Comparison of ENCODE assay signal across 8 cellular contexts in genomic region chr16:67672739-67673662, GRCh38. TPM values are rescaled to one million over a fixed set of nuclear protein-coding genes. Genes with fewer than 3 reads are reported as not detected.
DNase-seq lines count a peak whose midpoint lies in the region; ATAC-seq, FAIRE-seq and TF ChIP-seq lines count a peak whose summit lies in the region.

No MANE protein-coding gene starts in this region.

- peaks cover 7% of the 10 kb centered on the region for H4K20me1 ChIP-seq in astrocyte (ENCODE audit: insufficient read depth, low read length)

- H2AFZ ChIP-seq in astrocyte (ENCODE audit: low read depth, low read length) = no peak overlapping the region

- H3K4me3 Mint-ChIP-seq in CD4-positive, alpha-beta memory T cell = no peak overlapping the region
- H3K4me3 Mint-ChIP-seq in astrocyte (ENCODE audit: unreplicated experiment) = no peak overlapping the region
- H3K4me3 Mint-ChIP-seq in activated T-helper 1 cell treated with anti-CD3 and anti-CD28 coated beads, Interleukin-12 subunit alpha, Interleukin-12 subunit beta, Interleukin-2, Interleukin-4 antibody, amounts not matched to agents 30 ng/mL and 10 ng/mL and 1 ng/mL, durations not matched to agents 14 hours and 24 hours and 36 hours = no peak overlapping the region

- CTCF ChIA-PET in CD4-positive, alpha-beta memory T cell (lab: Charles Lee; ENCODE audit: partially characterized antibody) = interaction anchor here (0.6 to 10.4 kb wide), 25 partner anchors 9 to 262 kb away, joined by 3 to 143 read pairs (median 5); partner anchors contain the start of genes ACD, CTRL, EDC4 and GFOD2

- peak; percentile 40 to 60 (median 53) for DNase-seq in CD4-positive, alpha-beta memory T cell
- DNase-seq in HCEC 1CT = peak; percentile 61
- DNase-seq in RWPE2 (ENCODE audit: low spot score) = no peak
- DNase-seq in astrocyte (ENCODE audit: low read depth) = peak; percentile 47
- peak; percentile 69 for DNase-seq in left ventricle myocardium superior
- DNase-seq in activated T-helper 1 cell treated with anti-CD3 and anti-CD28 coated beads, Interleukin-12 subunit alpha, Interleukin-12 subunit beta, Interleukin-2, Interleukin-4 antibody, amounts not matched to agents 30 ng/mL and 10 ng/mL and 1 ng/mL, durations not matched to agents 14 hours and 24 hours and 36 hours (ENCODE audit: low spot score) = no peak

- H3K4me1 ChIP-seq in CD4-positive, alpha-beta memory T cell (ENCODE audit: insufficient read depth, low read length) = peaks cover 5% of the 10 kb centered on the region
- H3K4me1 ChIP-seq in RWPE2 (ENCODE audit: insufficient read depth, poor library complexity, severe bottlenecking) = peaks cover 5% of the 10 kb centered on the region
- peaks cover 9% of the 10 kb centered on the region for H3K4me1 ChIP-seq in astrocyte (ENCODE audit: insufficient read depth, low read length)
- peaks cover 4% of the 10 kb centered on the region for H3K4me1 ChIP-seq in rectal smooth muscle tissue (ENCODE audit: control insufficient read depth, insufficient read depth, low read length)

- H3K27me3 Mint-ChIP-seq in CD4-positive, alpha-beta memory T cell = no peaks in the 10 kb centered on the region
- no peaks in the 10 kb centered on the region for H3K27me3 Mint-ChIP-seq in astrocyte (ENCODE audit: low read depth, unreplicated experiment)
- no peaks in the 10 kb centered on the region for H3K27me3 Mint-ChIP-seq in activated T-helper 1 cell treated with anti-CD3 and anti-CD28 coated beads, Interleukin-12 subunit alpha, Interleukin-12 subunit beta, Interleukin-2, Interleukin-4 antibody, amounts not matched to agents 30 ng/mL and 10 ng/mL and 1 ng/mL, durations not matched to agents 14 hours and 24 hours and 36 hours (ENCODE audit: insufficient read depth)

- no peak for FAIRE-seq in astrocyte (lab: Jason Lieb, UNC)

- H3K36me3 Mint-ChIP-seq in CD4-positive, alpha-beta memory T cell = peaks cover 0 to 8% of the 10 kb centered on the region in 2 donors
- H3K36me3 Mint-ChIP-seq in astrocyte (ENCODE audit: low read depth, unreplicated experiment) = peaks cover 11% of the 10 kb centered on the region
- H3K36me3 Mint-ChIP-seq in activated T-helper 1 cell treated with anti-CD3 and anti-CD28 coated beads, Interleukin-12 subunit alpha, Interleukin-12 subunit beta, Interleukin-2, Interleukin-4 antibody, amounts not matched to agents 30 ng/mL and 10 ng/mL and 1 ng/mL, durations not matched to agents 14 hours and 24 hours and 36 hours (ENCODE audit: low read depth) = no peaks in the 10 kb centered on the region

- no peak for ATAC-seq in RWPE2 (ENCODE audit: low read depth)
- peak; percentile 52 for ATAC-seq in left ventricle myocardium superior
- ATAC-seq in HG02642 (IDR thresholded peaks at IDR 0.05; ENCODE audit: poor library complexity, unreplicated experiment) = no peak

- H3K9me3 Mint-ChIP-seq in CD4-positive, alpha-beta memory T cell = no peaks in the 10 kb centered on the region
- H3K9me3 Mint-ChIP-seq in astrocyte (ENCODE audit: unreplicated experiment) = no peaks in the 10 kb centered on the region
- no peaks in the 10 kb centered on the region for H3K9me3 Mint-ChIP-seq in activated T-helper 1 cell treated with anti-CD3 and anti-CD28 coated beads, Interleukin-12 subunit alpha, Interleukin-12 subunit beta, Interleukin-2, Interleukin-4 antibody, amounts not matched to agents 30 ng/mL and 10 ng/mL and 1 ng/mL, durations not matched to agents 14 hours and 24 hours and 36 hours

- H3K9ac ChIP-seq in astrocyte (ENCODE audit: low read length) = no peak overlapping the region
- H3K9ac ChIP-seq in rectal smooth muscle tissue (ENCODE audit: low read length) = no peak overlapping the region

- H3K27me3 ChIP-seq in CD4-positive, alpha-beta memory T cell (ENCODE audit: insufficient read depth, low read length) = no peaks in the 10 kb centered on the region
- H3K27me3 ChIP-seq in RWPE2 (ENCODE audit: insufficient read depth, poor library complexity, severe bottlenecking) (no peaks in the 10 kb centered on the region), astrocyte (ENCODE audit: insufficient read depth, low read length) (no peaks in the 10 kb centered on the region), rectal smooth muscle tissue (ENCODE audit: control insufficient read depth, insufficient read depth, low read length) (no peaks in the 10 kb centered on the region)

- peaks cover 4 to 21% (median 9%) of the 10 kb centered on the region in 4 donors for H3K4me1 Mint-ChIP-seq in CD4-positive, alpha-beta memory T cell
- no peaks in the 10 kb centered on the region for H3K4me1 Mint-ChIP-seq in astrocyte (ENCODE audit: low read depth, unreplicated experiment)
- no peaks in the 10 kb centered on the region for H3K4me1 Mint-ChIP-seq in activated T-helper 1 cell treated with anti-CD3 and anti-CD28 coated beads, Interleukin-12 subunit alpha, Interleukin-12 subunit beta, Interleukin-2, Interleukin-4 antibody, amounts not matched to agents 30 ng/mL and 10 ng/mL and 1 ng/mL, durations not matched to agents 14 hours and 24 hours and 36 hours (ENCODE audit: low read depth)

- H3K4me2 ChIP-seq in astrocyte (ENCODE audit: low read length) = no peak overlapping the region

- intact Hi-C loops in CD4-positive, alpha-beta memory T cell (cut with micrococcal nuclease) = loop anchor here (2.0 kb wide), 1 partner anchor 64 kb away; no protein-coding TSS in a partner anchor
- intact Hi-C loops in left ventricle myocardium superior (cut with micrococcal nuclease) = no loop called here
- intact Hi-C loops in activated T-helper 1 cell treated with anti-CD3 and anti-CD28 coated beads, Interleukin-12 subunit alpha, Interleukin-12 subunit beta, Interleukin-2, Interleukin-4 antibody, amounts not matched to agents 30 ng/mL and 10 ng/mL and 1 ng/mL, durations not matched to agents 14 hours and 24 hours and 36 hours (cut with micrococcal nuclease) = loop anchor here (1.0 to 2.0 kb wide), 2 partner anchors 143 to 256 kb away; no protein-coding TSS in a partner anchor

- peak overlapping the region in 6 of 7 donors; percentile 30 to 77 (median 36) for H3K27ac Mint-ChIP-seq in CD4-positive, alpha-beta memory T cell
- H3K27ac Mint-ChIP-seq in astrocyte (ENCODE audit: unreplicated experiment) = no peak overlapping the region
- H3K27ac Mint-ChIP-seq in activated T-helper 1 cell treated with anti-CD3 and anti-CD28 coated beads, Interleukin-12 subunit alpha, Interleukin-12 subunit beta, Interleukin-2, Interleukin-4 antibody, amounts not matched to agents 30 ng/mL and 10 ng/mL and 1 ng/mL, durations not matched to agents 14 hours and 24 hours and 36 hours = no peak overlapping the region

- H3K4me3 ChIP-seq in CD4-positive, alpha-beta memory T cell (ENCODE audit: low read length in 2 of 2) = no peak overlapping the region
- H3K4me3 ChIP-seq in RWPE2 (ENCODE audit: severe bottlenecking) = no peak overlapping the region
- no peak overlapping the region for H3K4me3 ChIP-seq in astrocyte (ENCODE audit: insufficient read depth, low read depth, low read length)
- H3K4me3 ChIP-seq in rectal smooth muscle tissue (ENCODE audit: low read length) = no peak overlapping the region

- TF ChIP-seq CTCF in RWPE2 (IDR thresholded peaks at IDR 0.05; ENCODE audit: poor library complexity, severe bottlenecking) (peak; percentile 71), astrocyte (IDR thresholded peaks at IDR 0.05; ENCODE audit: insufficient read depth, low read depth, low read length) (peak; percentile 73)

- H3K79me2 ChIP-seq in astrocyte (ENCODE audit: insufficient read depth, low read length) = no peaks in the 10 kb centered on the region

- H3K36me3 ChIP-seq in CD4-positive, alpha-beta memory T cell (ENCODE audit: insufficient read depth, low read length) = no peaks in the 10 kb centered on the region
- H3K36me3 ChIP-seq in RWPE2 (ENCODE audit: low read depth) (no peaks in the 10 kb centered on the region), astrocyte (ENCODE audit: insufficient read depth, low read length) (no peaks in the 10 kb centered on the region), rectal smooth muscle tissue (ENCODE audit: control insufficient read depth, insufficient read depth, low read length) (no peaks in the 10 kb centered on the region)

- POLR2A ChIA-PET in CD4-positive, alpha-beta memory T cell (lab: Charles Lee; ENCODE audit: partially characterized antibody) = interaction anchor here (0.5 to 1.7 kb wide), 7 partner anchors 9 to 263 kb away, joined by 3 to 6 read pairs (median 3); partner anchors contain the start of gene PARD6A

- no peaks in the 10 kb centered on the region for H3K9me3 ChIP-seq in CD4-positive, alpha-beta memory T cell (ENCODE audit: control insufficient read depth in 1 of 2, low read length in 2 of 2)
- H3K9me3 ChIP-seq in RWPE2 (ENCODE audit: severe bottlenecking) (no peaks in the 10 kb centered on the region), astrocyte (ENCODE audit: insufficient read depth, low read depth, low read length) (no peaks in the 10 kb centered on the region)

- H3K27ac ChIP-seq in CD4-positive, alpha-beta memory T cell (ENCODE audit: low read depth, low read length) = no peak overlapping the region
- H3K27ac ChIP-seq in RWPE2 (ENCODE audit: poor library complexity, severe bottlenecking) (peak overlapping the region; percentile 19), astrocyte (ENCODE audit: low read depth, low read length) (no peak overlapping the region), rectal smooth muscle tissue (ENCODE audit: low read depth, low read length) (peak overlapping the region; percentile 57)

RNA-seq across cellular contexts. Expression of gene C16orf86, which starts 6.4 kb away (rescaled TPM):
- total RNA-seq in CD4-positive, alpha-beta memory T cell = 1 to 10 TPM; 2.9 to 3.6 TPM
- polyA plus RNA-seq in CD4-positive, alpha-beta memory T cell = 1 to 10 TPM; 4.1 TPM
- total RNA-seq in astrocyte = 0.32 and 1.6 TPM in 2 replicates
- 2.2 TPM for total RNA-seq in left ventricle myocardium superior
- total RNA-seq in activated T-helper 1 cell treated with anti-CD3 and anti-CD28 coated beads, Interleukin-12 subunit alpha, Interleukin-12 subunit beta, Interleukin-2, Interleukin-4 antibody, amounts not matched to agents 30 ng/mL and 10 ng/mL and 1 ng/mL, durations not matched to agents 14 hours and 24 hours and 36 hours = 0.86 and 1.4 TPM in 2 replicates

RNA-seq across cellular contexts. Expression of gene ENKD1, which starts 6.5 kb away (rescaled TPM):
- 1 to 10 TPM; 6.7 to 7.7 TPM for total RNA-seq in CD4-positive, alpha-beta memory T cell
- polyA plus RNA-seq in CD4-positive, alpha-beta memory T cell = 1 to 10 TPM; 1.1 to 2.4 TPM
- total RNA-seq in astrocyte (6.0 and 8.5 TPM in 2 replicates), left ventricle myocardium superior (9.8 TPM)
- total RNA-seq in activated T-helper 1 cell treated with anti-CD3 and anti-CD28 coated beads, Interleukin-12 subunit alpha, Interleukin-12 subunit beta, Interleukin-2, Interleukin-4 antibody, amounts not matched to agents 30 ng/mL and 10 ng/mL and 1 ng/mL, durations not matched to agents 14 hours and 24 hours and 36 hours = 11.0 and 11.8 TPM in 2 replicates

RNA-seq across cellular contexts. Expression of gene PARD6A, which starts 12.2 kb away (rescaled TPM):
- 1 to 10 TPM; 7.4 to 8.8 TPM for total RNA-seq in CD4-positive, alpha-beta memory T cell
- 10 to 100 TPM; 17.8 to 26.5 TPM for polyA plus RNA-seq in CD4-positive, alpha-beta memory T cell
- 1.2 and 1.4 TPM in 2 replicates for total RNA-seq in astrocyte
- 3.7 TPM for total RNA-seq in left ventricle myocardium superior
- 13.4 and 16.1 TPM in 2 replicates for total RNA-seq in activated T-helper 1 cell treated with anti-CD3 and anti-CD28 coated beads, Interleukin-12 subunit alpha, Interleukin-12 subunit beta, Interleukin-2, Interleukin-4 antibody, amounts not matched to agents 30 ng/mL and 10 ng/mL and 1 ng/mL, durations not matched to agents 14 hours and 24 hours and 36 hours

RNA-seq across cellular contexts. Expression of gene ACD, which starts 12.9 kb away (rescaled TPM):
- total RNA-seq in CD4-positive, alpha-beta memory T cell = 10 to 100 TPM; 49.6 to 50.6 TPM
- polyA plus RNA-seq in CD4-positive, alpha-beta memory T cell = 10 to 100 TPM; 33.3 to 48.5 TPM
- total RNA-seq in astrocyte (11.8 and 13.5 TPM in 2 replicates), left ventricle myocardium superior (7.8 TPM)
- total RNA-seq in activated T-helper 1 cell treated with anti-CD3 and anti-CD28 coated beads, Interleukin-12 subunit alpha, Interleukin-12 subunit beta, Interleukin-2, Interleukin-4 antibody, amounts not matched to agents 30 ng/mL and 10 ng/mL and 1 ng/mL, durations not matched to agents 14 hours and 24 hours and 36 hours = 56.7 and 59.1 TPM in 2 replicates

RNA-seq across cellular contexts. Expression of gene CARMIL2, which starts 28.1 kb away (rescaled TPM):
- total RNA-seq in CD4-positive, alpha-beta memory T cell = 100 to 1,000 TPM; 194 to 195 TPM
- polyA plus RNA-seq in CD4-positive, alpha-beta memory T cell = 10 to 100 TPM in 1 of 2 donors, 1 to 10 TPM in 1; 7.5 to 36.3 TPM
- total RNA-seq in astrocyte (2.0 TPM in 2 replicates), left ventricle myocardium superior (0.94 TPM)
- 228 and 238 TPM in 2 replicates for total RNA-seq in activated T-helper 1 cell treated with anti-CD3 and anti-CD28 coated beads, Interleukin-12 subunit alpha, Interleukin-12 subunit beta, Interleukin-2, Interleukin-4 antibody, amounts not matched to agents 30 ng/mL and 10 ng/mL and 1 ng/mL, durations not matched to agents 14 hours and 24 hours and 36 hours

Comparison
In these comparisons a context has a peak if more than half of its experiments do, and no peak if none do; other contexts are left out.
1. DNase-seq: peak in CD4-positive, alpha-beta memory T cell (5 of 5), HCEC 1CT (single experiment), astrocyte (single experiment) and left ventricle myocardium superior (single experiment); none in RWPE2 (single experiment) and activated T-helper 1 cell treated with anti-CD3 and anti-CD28 coated beads, Interleukin-12 subunit alpha, Interleukin-12 subunit beta, Interleukin-2, Interleukin-4 antibody, amounts not matched to agents 30 ng/mL and 10 ng/mL and 1 ng/mL, durations not matched to agents 14 hours and 24 hours and 36 hours (single experiment).
2. H3K27ac ChIP-seq: peak in RWPE2 (single experiment) and rectal smooth muscle tissue (single experiment); none in CD4-positive, alpha-beta memory T cell (single experiment) and astrocyte (single experiment).
3. H3K27ac Mint-ChIP-seq: peak in CD4-positive, alpha-beta memory T cell (6 of 7); none in astrocyte (single experiment) and activated T-helper 1 cell treated with anti-CD3 and anti-CD28 coated beads, Interleukin-12 subunit alpha, Interleukin-12 subunit beta, Interleukin-2, Interleukin-4 antibody, amounts not matched to agents 30 ng/mL and 10 ng/mL and 1 ng/mL, durations not matched to agents 14 hours and 24 hours and 36 hours (single experiment).